In the genomic region with DNA sequence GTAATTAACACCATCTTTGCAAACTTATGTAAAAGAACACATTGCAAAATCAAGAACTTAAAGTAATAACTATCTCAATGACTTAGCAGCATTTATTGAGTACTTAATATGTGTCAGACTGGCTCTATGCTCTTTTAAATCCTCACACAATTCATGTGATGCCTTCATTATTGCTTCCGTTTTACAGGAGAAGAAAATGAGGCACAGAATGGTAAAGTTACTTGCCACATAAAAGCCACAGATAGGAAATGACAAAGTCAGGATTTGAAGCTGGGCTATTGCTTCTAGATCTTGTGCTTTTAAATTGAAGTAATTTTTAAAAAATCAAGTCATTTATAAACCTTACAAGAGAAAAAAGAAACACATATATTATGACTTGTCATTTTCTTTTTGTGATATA, we compare ENCODE assay signal across 21 cellular contexts.
"Had no signal": no experiment of that assay in that cellular context is flagged by ENCODE, and none has a peak within 500 bp of the region (broad histone marks: within the 10 kb centered on the region; RNA-seq: fewer than 3 reads in every experiment).

No MANE protein-coding gene starts in this region.

- H3K9me3 Mint-ChIP-seq: activated CD8-positive, alpha-beta T cell treated with anti-CD3 and anti-CD28 coated beads for 36 hours had no signal

- H3K4me3 ChIP-seq: body of pancreas, colonic mucosa, esophagus muscularis mucosa, hepatocyte, left lung, mucosa of descending colon, thyroid gland had no signal

- H3K4me1 ChIP-seq: body of pancreas, colonic mucosa, esophagus muscularis mucosa, left lung, thyroid gland had no signal

- H3K9me3 ChIP-seq: body of pancreas, colonic mucosa, esophagus muscularis mucosa, left lung, mucosa of descending colon, thyroid gland had no signal

- DNase-seq: activated CD4-positive, alpha-beta T cell treated with anti-CD3 and anti-CD28 coated beads for 48 hours; activated CD8-positive, alpha-beta T cell treated with anti-CD3 and anti-CD28 coated beads for 36 hours; activated effector memory CD4-positive, alpha-beta T cell treated with anti-CD3 and anti-CD28 coated beads, Interleukin-2, amount 50 U/mL, for 16 hours; activated T-cell treated with anti-CD3 and anti-CD28 coated beads, Interleukin-2, amount 50 U/mL, for 4 hours; amygdala; body of pancreas; caudate nucleus; colonic mucosa; left lung; mucosa of descending colon; naive thymus-derived CD8-positive, alpha-beta T cell; nucleus accumbens; posterior cingulate gyrus; retina; T1000; thyroid gland had no signal

- H3K36me3 ChIP-seq: colonic mucosa, thyroid gland had no signal

- H3K36me3 Mint-ChIP-seq: stimulated activated effector memory CD8-positive, alpha-beta T cell treated with anti-CD3 and anti-CD28 coated beads, Interleukin-12 subunit alpha, Interleukin-12 subunit beta, amount 100 ng/mL, for 72 hours had no signal

- H3K4me1 Mint-ChIP-seq: stimulated activated effector memory CD8-positive, alpha-beta T cell treated with anti-CD3 and anti-CD28 coated beads, Interleukin-12 subunit alpha, Interleukin-12 subunit beta, amount 100 ng/mL, for 72 hours; WTC11 had no signal

- ATAC-seq: activated CD8-positive, alpha-beta T cell treated with anti-CD3 and anti-CD28 coated beads for 36 hours; activated naive CD4-positive, alpha-beta T cell treated with anti-CD3 and anti-CD28 coated beads, Interleukin-2, amount 50 U/mL, for 72 hours; activated T-cell treated with anti-CD3 and anti-CD28 coated beads, Interleukin-2, amount 50 U/mL, for 4 hours; body of pancreas; left lung; mucosa of descending colon; naive thymus-derived CD8-positive, alpha-beta T cell; stimulated activated effector memory CD8-positive, alpha-beta T cell treated with anti-CD3 and anti-CD28 coated beads, Interleukin-12 subunit alpha, Interleukin-12 subunit beta, amount 100 ng/mL, for 72 hours; WTC11 had no signal

- H3K27me3 Mint-ChIP-seq: activated CD8-positive, alpha-beta T cell treated with anti-CD3 and anti-CD28 coated beads for 36 hours; naive thymus-derived CD8-positive, alpha-beta T cell had no signal

- H3K27ac Mint-ChIP-seq: activated CD8-positive, alpha-beta T cell treated with anti-CD3 and anti-CD28 coated beads for 36 hours; activated naive CD4-positive, alpha-beta T cell treated with anti-CD3 and anti-CD28 coated beads, Interleukin-2, amount 50 U/mL, for 72 hours; stimulated activated effector memory CD8-positive, alpha-beta T cell treated with anti-CD3 and anti-CD28 coated beads, Interleukin-12 subunit alpha, Interleukin-12 subunit beta, amount 100 ng/mL, for 72 hours; WTC11 had no signal

- H3K27me3 ChIP-seq: body of pancreas, colonic mucosa, esophagus muscularis mucosa, hepatocyte, left lung, thyroid gland had no signal

- H3K4me3 Mint-ChIP-seq: activated CD8-positive, alpha-beta T cell treated with anti-CD3 and anti-CD28 coated beads for 36 hours; activated T-cell treated with anti-CD3 and anti-CD28 coated beads, Interleukin-2, amount 50 U/mL, for 4 hours; naive thymus-derived CD8-positive, alpha-beta T cell; stimulated activated effector memory CD8-positive, alpha-beta T cell treated with anti-CD3 and anti-CD28 coated beads, Interleukin-12 subunit alpha, Interleukin-12 subunit beta, amount 100 ng/mL, for 72 hours; WTC11 had no signal

- H3K27ac ChIP-seq: body of pancreas, colonic mucosa, esophagus muscularis mucosa, hepatocyte, thyroid gland had no signal
